In the genomic region with DNA sequence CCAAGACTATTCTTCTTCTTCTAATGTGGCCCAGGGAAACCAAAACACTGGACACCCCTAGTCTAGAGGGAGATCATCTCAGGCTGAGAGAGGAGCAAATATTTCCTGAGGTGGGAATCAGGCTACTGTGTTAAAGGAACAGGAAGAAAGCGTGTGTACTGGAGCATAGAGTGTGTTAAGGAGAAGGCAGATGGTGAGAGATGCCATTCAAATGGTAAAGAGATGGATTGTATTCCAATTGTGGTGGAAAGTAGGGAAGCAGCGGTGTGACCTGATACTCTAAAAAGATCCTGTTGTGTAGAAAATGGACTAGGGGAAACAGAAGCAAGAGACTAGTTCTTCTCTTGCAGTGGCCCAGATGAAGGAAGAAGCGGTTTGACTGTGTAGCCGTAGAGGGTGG, we compare ENCODE assay signal across 21 cellular contexts.
"Had no signal": no experiment of that assay in that cellular context is flagged by ENCODE, and none has a peak within 500 bp of the region (broad histone marks: within the 10 kb centered on the region; RNA-seq: fewer than 3 reads in every experiment).

No MANE protein-coding gene starts in this region.

- H3K27ac ChIP-seq: coronary artery, hepatocyte, left ventricle myocardium inferior, lower lobe of right lung, neural progenitor cell, pancreas, suprapubic skin, thyroid gland, upper lobe of left lung, uterus had no signal

- H3K4me1 ChIP-seq: lower lobe of right lung, neural progenitor cell, suprapubic skin, thyroid gland, upper lobe of left lung had no signal

- H3K9me3 ChIP-seq: left ventricle myocardium inferior, lower lobe of right lung, pancreas, suprapubic skin, thyroid gland, upper lobe of left lung, uterus had no signal

- H3K4me2 ChIP-seq: hepatocyte, neural progenitor cell had no signal

- H3K27me3 ChIP-seq: hepatocyte, neural progenitor cell, pancreas, suprapubic skin, thyroid gland, upper lobe of left lung, uterus had no signal

- H3K9ac ChIP-seq: neural progenitor cell had no signal

- H3K4me3 ChIP-seq: coronary artery, hepatocyte, left ventricle myocardium inferior, lower lobe of right lung, neural progenitor cell, pancreas, suprapubic skin, thyroid gland, upper lobe of left lung, uterus had no signal

- DNase-seq: effector CD4-positive, alpha-beta T cell; foreskin melanocyte; head of caudate nucleus; kidney; left cardiac atrium; left ventricle myocardium inferior; lower lobe of right lung; midbrain; occipital lobe; pancreas; right cardiac atrium; small intestine; stimulated activated CD4-positive, alpha-beta T cell treated with anti-CD3 and anti-CD28 coated beads, Interleukin-12 subunit alpha, Interleukin-12 subunit beta, amount 100 ng/mL, for 4 hours; stimulated activated naive CD8-positive, alpha-beta T cell treated with anti-CD3 and anti-CD28 coated beads, Interleukin-15, Interleukin-2, amounts not matched to agents 100 U/mL and 50 U/mL, for 24 hours; thyroid gland; upper lobe of left lung; uterus had no signal

- H3K36me3 ChIP-seq: uterus had no signal
